In the genomic region with DNA sequence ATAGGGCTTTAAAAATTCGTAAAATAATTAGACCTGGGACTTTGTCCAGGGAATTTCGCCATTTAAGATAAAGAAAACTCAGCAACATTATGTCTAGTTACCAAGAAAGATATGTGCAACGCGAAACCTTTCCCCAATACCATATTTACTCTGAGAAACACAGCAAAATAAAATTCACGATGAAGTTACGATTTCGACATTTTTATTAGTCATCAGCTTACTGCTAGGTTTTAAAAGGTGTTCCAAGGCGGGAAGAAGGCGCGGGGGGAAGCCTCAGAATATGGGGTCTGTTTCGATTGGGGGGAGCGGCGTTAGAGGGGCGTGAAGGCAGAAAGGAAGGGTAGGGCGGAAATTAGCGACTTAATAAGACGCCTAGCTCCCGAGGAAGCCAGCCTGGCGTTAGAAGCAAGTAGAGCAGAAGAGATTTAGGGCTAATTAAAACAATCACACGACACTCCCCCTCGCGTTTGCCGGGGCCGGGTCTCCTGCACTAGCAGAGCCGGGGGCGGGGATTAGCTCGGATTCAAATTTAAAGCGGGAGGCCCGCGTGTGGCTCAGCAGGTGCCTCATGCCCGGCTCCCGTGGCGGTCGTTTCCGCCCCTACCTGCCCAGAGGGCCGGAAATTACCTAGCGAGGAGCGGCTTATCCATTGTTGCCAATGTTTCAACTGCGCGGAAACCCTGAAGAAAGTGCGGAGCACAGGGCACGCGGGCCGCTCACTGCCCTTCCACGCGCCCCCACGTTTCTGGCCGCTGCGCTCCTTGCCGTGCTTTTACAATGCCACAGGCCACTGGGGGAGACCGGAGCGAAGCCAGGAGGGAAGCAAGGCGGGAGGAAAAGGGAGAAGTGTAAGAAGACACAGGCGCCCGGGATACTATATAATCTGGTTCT, we compare ENCODE assay signal across 8 cellular contexts. TPM values are rescaled to one million over a fixed set of nuclear protein-coding genes. Genes with fewer than 3 reads are reported as not detected.
DNase-seq lines count a peak whose midpoint lies in the region; TF ChIP-seq lines count a peak whose summit lies in the region.

No MANE protein-coding gene starts in this region.

- H3K4me3 ChIP-seq in HFF-Myc (replicated peaks; ENCODE audit: low read depth, low read length): peak overlapping the region; percentile 89
- H3K4me3 ChIP-seq in SJCRH30: peak overlapping the region; percentile 90
- H3K4me3 ChIP-seq in suprapubic skin: peak overlapping the region; percentile 98

- TF ChIP-seq EP300 in suprapubic skin (IDR thresholded peaks at IDR 0.05): no peak

- H3K27me3 ChIP-seq in SJCRH30 (no peaks in the 10 kb centered on the region), suprapubic skin (no peaks in the 10 kb centered on the region)

- DNase-seq in GM03348 (ENCODE audit: low spot score): peak; percentile 59
- peak; percentile 11 for DNase-seq in HFF-Myc (ENCODE audit: extremely low read depth, low read depth)
- DNase-seq in MV-4-11 (lab: John Stamatoyannopoulos, UW): peak; percentile 61
- peak; percentile 77 to 80 for DNase-seq in SJCRH30
- DNase-seq in activated naive CD4-positive, alpha-beta T cell treated with Interleukin-2 at 50 U/mL for 16 hours: peak; percentile 92
- peak; percentile 84 for DNase-seq in germinal center (ENCODE audit: low spot score)
- peak in 42 of 56 donors; percentile 26 to 90 (median 76) for DNase-seq in nucleus accumbens (lab: John Stamatoyannopoulos, UW)
- DNase-seq in suprapubic skin (ENCODE audit: low spot score in 2 of 2): peak; percentile 90 to 93

- H3K36me3 ChIP-seq in SJCRH30 (no peaks in the 10 kb centered on the region), suprapubic skin (no peaks in the 10 kb centered on the region)

- WGBS in suprapubic skin: 2% methylated on average over 54 of the region's 55 CpGs

- H3K9me3 ChIP-seq in SJCRH30 (replicated peaks) (no peaks in the 10 kb centered on the region), suprapubic skin (peaks cover 4% of the 10 kb centered on the region)

- no peak for TF ChIP-seq POLR2A in suprapubic skin (IDR thresholded peaks at IDR 0.05)

- TF ChIP-seq CTCF in HFF-Myc (IDR thresholded peaks at IDR 0.05; ENCODE audit: low read depth, low read length, missing control alignments) (no peak), suprapubic skin (IDR thresholded peaks at IDR 0.05) (no peak)

- H3K4me1 ChIP-seq in SJCRH30: peaks cover 16% of the 10 kb centered on the region; the same call in 1 of the 2 replicates
- H3K4me1 ChIP-seq in suprapubic skin: peaks cover 26% of the 10 kb centered on the region

- H3K27ac ChIP-seq in SJCRH30 (peak overlapping the region; percentile 91), suprapubic skin (peak overlapping the region; percentile 98)

RNA-seq across cellular contexts. Expression of gene POU2F1, which starts 0.8 kb away (rescaled TPM):
- 16.6 and 16.8 TPM in 2 replicates for total RNA-seq in SJCRH30 (2014; rRNA removed; shearing (Covaris generic))
- 10 to 100 TPM in 3 of 4 donors, 1 to 10 TPM in 1; 8.4 to 32.1 (median 17.5) TPM for total RNA-seq in suprapubic skin

Comparison
In these comparisons a context has a peak if more than half of its experiments do, and no peak if none do; other contexts are left out.
1. Peak in every context shown above with its lines: DNase-seq, H3K4me3 ChIP-seq and H3K27ac ChIP-seq.
2. DNase-seq: peak in every context shown above with its lines; median percentile 92 in activated naive CD4-positive, alpha-beta T cell treated with Interleukin-2 at 50 U/mL for 16 hours; 92 in suprapubic skin; 84 in germinal center; 78 in SJCRH30; 76 in nucleus accumbens; 61 in MV-4-11; 59 in GM03348; 11 in HFF-Myc.